In genomic region chr7:55020481-55020871, GRCh38 we compare ENCODE assay signal across 9 cellular contexts. TPM values are rescaled to one million over a fixed set of nuclear protein-coding genes. Genes with fewer than 3 reads are reported as not detected.
DNase-seq lines count a peak whose midpoint lies in the region; FAIRE-seq and TF ChIP-seq lines count a peak whose summit lies in the region.
"Had no signal": no experiment of that assay in that cellular context is flagged by ENCODE, and none has a peak within 500 bp of the region (broad histone marks: within the 10 kb centered on the region; RNA-seq: fewer than 3 reads in every experiment).

No MANE protein-coding gene starts in this region.

- no peaks in the 10 kb centered on the region for H3K9me3 Mint-ChIP-seq in osteocyte (ENCODE audit: unreplicated experiment)

- H3K27me3 Mint-ChIP-seq in osteocyte (ENCODE audit: unreplicated experiment) = no peaks in the 10 kb centered on the region

- DNase-seq in RCC 7860 (ENCODE audit: low spot score) (peak; percentile 61), fibroblast of villous mesenchyme (ENCODE audit: low read depth) (peak; percentile 60), osteocyte (ENCODE audit: extremely low spot score, unreplicated experiment) (no peak), iPS-NIHi11 (ENCODE audit: low spot score) (no peak), NOMO-1 treated with DMSO at 0.1 percent for 48 hours (lab: John Stamatoyannopoulos, UW; ENCODE audit: unreplicated experiment) (no peak), HEK293T (ENCODE audit: extremely low spot score) (no peak)
- no peak for DNase-seq in activated effector memory CD4-positive, alpha-beta T cell treated with Interleukin-2 at 50 U/mL for 16 hours
- DNase-seq: GDM1 had no signal

- peaks cover 57% of the 10 kb centered on the region for H3K4me1 Mint-ChIP-seq in osteocyte (ENCODE audit: unreplicated experiment)

- TF ChIP-seq CTCF in C4-2B (conservative IDR thresholded peaks at IDR 0.05) (no peak), fibroblast of villous mesenchyme (IDR thresholded peaks at IDR 0.05; ENCODE audit: insufficient read depth, low read depth, low read length) (no peak), osteocyte (IDR thresholded peaks at IDR 0.05) (no peak)

- FAIRE-seq in RCC 7860 (lab: Jason Lieb, UNC) = peak; percentile 64

- no peaks in the 10 kb centered on the region for H3K36me3 Mint-ChIP-seq in osteocyte (ENCODE audit: unreplicated experiment)

- CTCF ChIA-PET in HEK293T (lab: Yijun Ruan, JAX) = interaction anchor here (0.6 kb wide), 1 partner anchor 125 kb away, joined by 3 read pairs; no protein-coding TSS in a partner anchor

- peak overlapping the region; percentile 8 for H3K27ac Mint-ChIP-seq in osteocyte (ENCODE audit: unreplicated experiment)

- POLR2A ChIA-PET in HEK293T (lab: Yijun Ruan, JAX) = no interaction called here

- H3K4me3 Mint-ChIP-seq in osteocyte (ENCODE audit: unreplicated experiment) = peak overlapping the region; percentile 74

- H3K4me3 ChIP-seq in fibroblast of villous mesenchyme (ENCODE audit: low read depth, low read length) = peak overlapping the region; percentile 80

- H3K27ac ChIP-seq in C4-2B = peak overlapping the region; percentile 99

TF ChIP-seq in HEK293T, 16 proteins besides CTCF, POLR2A, EP300 and RAD21:
- no peak for TF ChIP-seq FOXA1 (IDR thresholded peaks at IDR 0.05)
- TF ChIP-seq BHLHE40 (IDR thresholded peaks at IDR 0.05; ENCODE audit: borderline replicate concordance) = no peak
- no peak for TF ChIP-seq ZNF384 (IDR thresholded peaks at IDR 0.05)
- TF ChIP-seq CTBP1 (IDR thresholded peaks at IDR 0.05; ENCODE audit: borderline replicate concordance) = no peak
- TF ChIP-seq ELF4 (IDR thresholded peaks at IDR 0.05) = no peak
- no peak for TF ChIP-seq FOXK2 (IDR thresholded peaks at IDR 0.05)
- no peak for TF ChIP-seq SP1 (IDR thresholded peaks at IDR 0.05)
TF ChIP-seq in HEK293T: peak in this region for 0.

RNA-seq across cellular contexts. Expression of gene EGFR, which starts 1.7 kb away (rescaled TPM):
- total RNA-seq in fibroblast of villous mesenchyme = 92.8 and 98.9 TPM in 2 replicates
- 56.2 and 56.5 TPM in 2 replicates for total RNA-seq in osteocyte

Comparison
In these comparisons a context has a peak if more than half of its experiments do, and no peak if none do; other contexts are left out.
1. DNase-seq: peak in RCC 7860 (single experiment) and fibroblast of villous mesenchyme (single experiment); none in osteocyte (single experiment), iPS-NIHi11 (single experiment), NOMO-1 treated with DMSO at 0.1 percent for 48 hours (single experiment), activated effector memory CD4-positive, alpha-beta T cell treated with Interleukin-2 at 50 U/mL for 16 hours (single experiment) and HEK293T (single experiment).